In genomic region chr18:79952457-79952995, GRCh38 we compare ENCODE assay signal across 2 cellular contexts.
TF ChIP-seq lines count a peak whose summit lies in the region.

No MANE protein-coding gene starts in this region.

TF ChIP-seq in SK-N-SH, 30 proteins besides CTCF, POLR2A, EP300 and RAD21 (continued from another document):
- TF ChIP-seq ZBTB33 (IDR thresholded peaks at IDR 0.05; ENCODE audit: borderline replicate concordance, low read depth), result no peak
- TF ChIP-seq NFIC (IDR thresholded peaks at IDR 0.05; ENCODE audit: borderline replicate concordance), result no peak
- no peak for TF ChIP-seq SIN3A (IDR thresholded peaks at IDR 0.05; ENCODE audit: borderline replicate concordance, low read depth, low read length)
- no peak for TF ChIP-seq FOXJ3 (CRISPR knock-in tag; IDR thresholded peaks at IDR 0.05)
- no peak for TF ChIP-seq USF2 (IDR thresholded peaks at IDR 0.05; ENCODE audit: borderline replicate concordance, low read depth, low read length)

TF ChIP-seq in SK-N-SH treated with all-trans-retinoic acid at 6 μM for 48 hours, 23 proteins besides CTCF, POLR2A, EP300 and RAD21 (continued from another document):
- TF ChIP-seq TSHZ2 (CRISPR knock-in tag; IDR thresholded peaks at IDR 0.05), result no peak
- no peak for TF ChIP-seq ZC3H10 (CRISPR knock-in tag; IDR thresholded peaks at IDR 0.05)
- no peak for TF ChIP-seq PATZ1 (CRISPR knock-in tag; IDR thresholded peaks at IDR 0.05; ENCODE audit: borderline replicate concordance)
- TF ChIP-seq CSRNP3 (CRISPR knock-in tag; IDR thresholded peaks at IDR 0.05), result no peak
- no peak for TF ChIP-seq TCF4 (CRISPR knock-in tag; IDR thresholded peaks at IDR 0.05; ENCODE audit: borderline replicate concordance)
- TF ChIP-seq CREB5 (CRISPR knock-in tag; IDR thresholded peaks at IDR 0.05; ENCODE audit: low read depth), result no peak
- TF ChIP-seq CSDC2 (CRISPR knock-in tag; IDR thresholded peaks at IDR 0.05), result no peak
- no peak for TF ChIP-seq ZNF565 (CRISPR knock-in tag; conservative IDR thresholded peaks at IDR 0.05; ENCODE audit: low read depth)
